8 cellular contexts compared by ENCODE assay signal in the genomic region with DNA sequence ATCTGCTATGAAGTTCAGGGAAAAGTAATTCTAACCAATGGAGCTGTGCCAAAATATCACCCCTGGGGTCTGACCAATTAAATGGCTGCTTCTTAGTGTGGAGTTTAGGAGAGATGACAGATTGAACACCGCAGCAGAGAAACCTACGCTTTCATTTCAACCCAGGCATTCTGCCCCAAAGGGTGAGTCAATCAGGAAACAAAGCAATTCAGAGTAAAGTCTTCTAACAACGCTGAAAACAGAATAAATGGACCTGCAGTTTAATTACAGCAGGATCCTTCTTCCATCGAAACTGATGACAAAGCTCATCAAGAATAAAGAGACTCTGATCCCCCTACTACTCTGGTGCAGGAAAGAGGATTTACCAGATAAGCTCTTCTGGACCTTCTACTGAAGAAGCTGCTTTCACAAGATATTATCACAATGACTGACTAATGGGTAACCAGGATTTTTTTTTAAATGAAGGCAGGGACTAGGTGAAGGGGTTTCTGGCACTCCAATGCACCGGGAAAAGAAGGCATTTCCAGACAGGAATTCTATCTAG. TPM values are rescaled to one million over a fixed set of nuclear protein-coding genes. Genes with fewer than 3 reads are reported as not detected.
DNase-seq lines count a peak whose midpoint lies in the region; TF ChIP-seq lines count a peak whose summit lies in the region.

No MANE protein-coding gene starts in this region.

- TF ChIP-seq POLR2A in thyroid gland (IDR thresholded peaks at IDR 0.05): no peak

- DNase-seq in NOMO-1 (lab: John Stamatoyannopoulos, UW; ENCODE audit: unreplicated experiment in 2 of 2) (peak; percentile 6 to 53), NOMO-1 treated with dmso at 0.1 percent for 144 hours (lab: John Stamatoyannopoulos, UW; ENCODE audit: unreplicated experiment) (no peak), NCI-H69 (lab: John Stamatoyannopoulos, UW) (peak; percentile 78), mesothelial cell of epicardium (ENCODE audit: low spot score in 2 of 2, unreplicated experiment in 2 of 2) (no peak), thyroid gland (no peak), SIG-M5 (lab: John Stamatoyannopoulos, UW) (no peak), foreskin melanocyte (no peak)
- peak; percentile 68 for DNase-seq in activated naive CD4-positive, alpha-beta T cell treated with Interleukin-2 at 50 U/mL for 16 hours

- H3K4me3 ChIP-seq in thyroid gland (replicated peaks in 1 of 3): no peak overlapping the region

- H3K27ac ChIP-seq in thyroid gland: peak overlapping the region in 2 of 3 donors; percentile 2 to 18

- H3K36me3 Mint-ChIP-seq in mesothelial cell of epicardium: no peaks in the 10 kb centered on the region

- TF ChIP-seq CTCF in mesothelial cell of epicardium (IDR thresholded peaks at IDR 0.05; ENCODE audit: unreplicated experiment) (no peak), thyroid gland (IDR thresholded peaks at IDR 0.05) (no peak)

- H3K4me1 ChIP-seq in thyroid gland: peaks cover 27 to 37% of the 10 kb centered on the region in 2 donors

- 42 to 56% methylated on average over 5 of the region's 5 CpGs for WGBS in thyroid gland, 2 donors

- intact Hi-C loops in thyroid gland (cut with DNase I): no loop called here

- H3K4me3 Mint-ChIP-seq in mesothelial cell of epicardium: no peak overlapping the region

- H3K36me3 ChIP-seq in thyroid gland: no peaks in the 10 kb centered on the region

- H3K27me3 ChIP-seq in thyroid gland: no peaks in the 10 kb centered on the region

- peaks cover 24% of the 10 kb centered on the region for H3K4me1 Mint-ChIP-seq in mesothelial cell of epicardium

- no peaks in the 10 kb centered on the region for H3K9me3 ChIP-seq in thyroid gland

- no peaks in the 10 kb centered on the region for H3K27me3 Mint-ChIP-seq in mesothelial cell of epicardium (ENCODE audit: low read depth)

- H3K9me3 Mint-ChIP-seq in mesothelial cell of epicardium: no peaks in the 10 kb centered on the region

- H3K27ac Mint-ChIP-seq in mesothelial cell of epicardium: peak overlapping the region; percentile 69

RNA-seq across cellular contexts. Expression of a gene that starts 16.7 kb away (rescaled TPM):
- 15.8 to 19.8 TPM (median 16.7 TPM) in 3 replicates for total RNA-seq in mesothelial cell of epicardium
- 100 to 1,000 TPM in 2 of 4 donors, 10 to 100 TPM in 2; 51.1 to 145 (median 96.1) TPM for total RNA-seq in thyroid gland

Comparison
In these comparisons a context has a peak if more than half of its experiments do, and no peak if none do; other contexts are left out.
1. DNase-seq: peak in NOMO-1 (2 of 2), NCI-H69 (single experiment) and activated naive CD4-positive, alpha-beta T cell treated with Interleukin-2 at 50 U/mL for 16 hours (single experiment); none in NOMO-1 treated with dmso at 0.1 percent for 144 hours (single experiment), mesothelial cell of epicardium (0 of 2), thyroid gland (0 of 2), SIG-M5 (single experiment) and foreskin melanocyte (single experiment).